Comparison of ENCODE assay signal across 8 cellular contexts in genomic region chr16:85652431-85653221, GRCh38. TPM values are rescaled to one million over a fixed set of nuclear protein-coding genes. Genes with fewer than 3 reads are reported as not detected.
DNase-seq lines count a peak whose midpoint lies in the region; ATAC-seq, FAIRE-seq and TF ChIP-seq lines count a peak whose summit lies in the region.

No MANE protein-coding gene starts in this region.

- ATAC-seq in lung (ENCODE audit: insufficient read depth, low FRiP score) (no peak), GM18511 (IDR thresholded peaks at IDR 0.05; ENCODE audit: unreplicated experiment) (no peak)

- no peaks in the 10 kb centered on the region for H3K27me3 ChIP-seq in lung (ENCODE audit: control insufficient read depth, insufficient read depth)

- H3K36me3 ChIP-seq in lung (ENCODE audit: control insufficient read depth in 2 of 2, insufficient read depth in 2 of 2, low read length in 2 of 2) = peaks cover 5 to 64% of the 10 kb centered on the region in 2 donors

- H3K4me1 ChIP-seq in lung (ENCODE audit: control insufficient read depth in 2 of 2, insufficient read depth in 2 of 2, low read length in 2 of 2) = peaks cover 0 to 8% of the 10 kb centered on the region in 2 donors

- FAIRE-seq in urothelium cell line (lab: Jason Lieb, UNC) = no peak

- H3K27ac ChIP-seq in lung (ENCODE audit: low read depth in 1 of 2, low read length in 1 of 2) = peak overlapping the region in 1 of 2 donors; percentile 50

- TF ChIP-seq CTCF in lung (IDR thresholded peaks at IDR 0.05; ENCODE audit: control extremely low read depth, extremely low read depth) = no peak

- H3K9me3 ChIP-seq in lung (ENCODE audit: control insufficient read depth in 2 of 2, insufficient read depth in 1 of 2, low read length in 1 of 2) = peaks cover 0 to 2% of the 10 kb centered on the region in 2 donors

- no peak overlapping the region for H3K4me3 ChIP-seq in lung

- DNase-seq in NCI-H345 (lab: John Stamatoyannopoulos, UW) = peak; percentile 65
- no peak for DNase-seq in NCI-H345 treated with DMSO at 0.1 percent for 48 hours (lab: John Stamatoyannopoulos, UW; ENCODE audit: unreplicated experiment)
- DNase-seq in NCI-H510A treated with DMSO at 0.1 percent for 48 hours (lab: John Stamatoyannopoulos, UW) = peak; percentile 83
- DNase-seq in cerebellum (ENCODE audit: low spot score) = peak; percentile 53
- peak; percentile 53 for DNase-seq in lung (ENCODE audit: low spot score)
- peak; percentile 83 for DNase-seq in urothelium cell line (ENCODE audit: low spot score)
- DNase-seq in epidermal melanocyte (ENCODE audit: insufficient read length, low spot score) = no peak

- WGBS in lung, 2 donors = 64 to 69% methylated on average over 33 to 35 of the region's 35 CpGs

RNA-seq across cellular contexts. Expression of gene GINS2, which starts 36.1 kb away (rescaled TPM):
- 11.3 TPM for total RNA-seq in cerebellum
- 1 to 10 TPM; 2.5 to 3.1 TPM for total RNA-seq in lung
- polyA plus RNA-seq in lung = 1 to 10 TPM; 1.6 to 2.4 TPM

RNA-seq across cellular contexts. Expression of gene GSE1, which starts 39.5 kb away (rescaled TPM):
- total RNA-seq in cerebellum (45.9 TPM), lung (100 to 1,000 TPM; 115 to 122 TPM)
- 10 to 100 TPM; 21.3 to 34.0 TPM for polyA plus RNA-seq in lung

Comparison
In these comparisons a context has a peak if more than half of its experiments do, and no peak if none do; other contexts are left out.
1. DNase-seq: peak in NCI-H345 (single experiment), NCI-H510A treated with DMSO at 0.1 percent for 48 hours (single experiment), cerebellum (single experiment), lung (single experiment) and urothelium cell line (single experiment); none in NCI-H345 treated with DMSO at 0.1 percent for 48 hours (single experiment) and epidermal melanocyte (single experiment).